ENCODE assay signal across 1 cellular context in genomic region chr13:30107536-30108136, GRCh38.
TF ChIP-seq lines count a peak whose summit lies in the region.

No MANE protein-coding gene starts in this region.

TF ChIP-seq in SK-N-SH treated with all-trans-retinoic acid at 6 μM for 48 hours, 23 proteins besides CTCF, POLR2A, EP300 and RAD21 (continued from another document):
- TF ChIP-seq CREB5 (CRISPR knock-in tag; IDR thresholded peaks at IDR 0.05; ENCODE audit: low read depth) = no peak
- no peak for TF ChIP-seq SNAI2 (CRISPR knock-in tag; IDR thresholded peaks at IDR 0.05)
- TF ChIP-seq POU6F1 (CRISPR knock-in tag; IDR thresholded peaks at IDR 0.05; ENCODE audit: borderline replicate concordance, low read depth) = no peak
